In the genomic region with DNA sequence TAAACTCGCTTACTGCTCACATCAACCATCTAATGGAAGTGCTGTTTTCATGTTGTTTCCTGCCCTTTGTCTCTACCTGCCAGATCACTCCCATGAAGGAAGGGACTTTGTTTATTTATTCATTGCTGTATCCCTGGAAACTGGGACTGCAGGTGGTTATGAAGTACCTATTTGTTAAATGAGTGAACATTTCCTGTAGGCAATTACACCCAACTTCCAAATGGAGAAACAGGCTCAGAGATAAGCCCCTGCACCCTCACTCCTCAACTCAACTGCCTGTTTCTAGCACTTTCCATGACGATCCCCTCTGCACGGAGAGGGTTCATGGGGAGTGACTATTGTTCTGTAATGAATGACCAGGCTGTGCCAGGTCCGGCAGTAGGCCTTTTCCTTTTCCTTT, we compare ENCODE assay signal across 9 cellular contexts. TPM values are rescaled to one million over a fixed set of nuclear protein-coding genes. Genes with fewer than 3 reads are reported as not detected.
A peak's percentile ranks its signal among the peaks of the same experiment; 100 is the strongest.
DNase-seq lines count a peak whose midpoint lies in the region; ATAC-seq, FAIRE-seq and TF ChIP-seq lines count a peak whose summit lies in the region.
"Had no signal": no experiment of that assay in that cellular context is flagged by ENCODE, and none has a peak within 500 bp of the region (broad histone marks: within the 10 kb centered on the region; RNA-seq: fewer than 3 reads in every experiment).

No MANE protein-coding gene starts in this region.

- FAIRE-seq in endothelial cell of umbilical vein (lab: Jason Lieb, UNC) (no peak), D721Med (lab: Jason Lieb, UNC) (no peak)

- H3K36me3 ChIP-seq in HEK293 (ENCODE audit: control insufficient read depth in 2 of 2, insufficient read depth in 1 of 2, low read length in 2 of 2) (peaks cover 2 to 14% of the 10 kb centered on the region in 2 experiments; a peak in 2 of 3 replicates), endothelial cell of umbilical vein (ENCODE audit: control insufficient read depth in 2 of 2, extremely low read depth in 1 of 2, insufficient read depth in 2 of 2, low read length in 2 of 2) (peaks cover 0 to 5% of the 10 kb centered on the region in 2 experiments), trophoblast cell (ENCODE audit: control insufficient read depth in 1 of 2, insufficient read depth in 2 of 2, low read length in 2 of 2) (peaks cover 12 to 13% of the 10 kb centered on the region in 2 experiments), gastroesophageal sphincter (peaks cover 0 to 11% of the 10 kb centered on the region in 2 donors)

- H3K23ac ChIP-seq in trophoblast cell (ENCODE audit: low read length), result no peak overlapping the region

- H3K9me3 ChIP-seq in HEK293 (ENCODE audit: control insufficient read depth, insufficient read depth, low read depth, low read length) (no peaks in the 10 kb centered on the region), endothelial cell of umbilical vein (replicated peaks; ENCODE audit: control insufficient read depth, insufficient read depth, low read length) (no peaks in the 10 kb centered on the region), trophoblast cell (ENCODE audit: insufficient read depth, low read depth, low read length) (no peaks in the 10 kb centered on the region), gastroesophageal sphincter (no peaks in the 10 kb centered on the region)

- H3K4ac ChIP-seq in trophoblast cell (ENCODE audit: low read depth, low read length), result no peak overlapping the region

- TF ChIP-seq POLR2A in endothelial cell of umbilical vein (IDR thresholded peaks at IDR 0.05; ENCODE audit: low read depth, low read length), result no peak
- no peak for TF ChIP-seq POLR2A in gastroesophageal sphincter (IDR thresholded peaks at IDR 0.05)

- no peak overlapping the region for H4K12ac ChIP-seq in trophoblast cell (ENCODE audit: low read depth, low read length)

- no peak overlapping the region for H3K4me3 ChIP-seq in HEK293 (ENCODE audit: low read depth, low read length)
- H3K4me3 ChIP-seq in endothelial cell of umbilical vein (replicated peaks in 1 of 3; ENCODE audit: insufficient read depth in 1 of 3, low read depth in 1 of 3, low read length in 3 of 3), result no peak overlapping the region
- no peak overlapping the region for H3K4me3 ChIP-seq in trophoblast cell (ENCODE audit: low read depth, low read length)
- no peak overlapping the region for H3K4me3 ChIP-seq in gastroesophageal sphincter

- peaks cover 9% of the 10 kb centered on the region for H3K4me1 ChIP-seq in HEK293 (ENCODE audit: control insufficient read depth, insufficient read depth, low read length)
- peaks cover 14% of the 10 kb centered on the region for H3K4me1 ChIP-seq in endothelial cell of umbilical vein (ENCODE audit: control insufficient read depth, extremely low read depth, insufficient read depth, low read length)
- H3K4me1 ChIP-seq in trophoblast cell (ENCODE audit: control insufficient read depth in 1 of 2, insufficient read depth in 2 of 2, low read length in 2 of 2), result peaks cover 4 to 7% of the 10 kb centered on the region in 2 experiments
- H3K4me1 ChIP-seq in gastroesophageal sphincter, result peaks cover 0 to 38% (median 13%) of the 10 kb centered on the region in 3 donors

- H4K91ac ChIP-seq in trophoblast cell (ENCODE audit: low read depth, low read length), result no peak overlapping the region

- peaks cover 29% of the 10 kb centered on the region for H3K79me2 ChIP-seq in endothelial cell of umbilical vein (ENCODE audit: control insufficient read depth, insufficient read depth, low read length)
- peaks cover 23% of the 10 kb centered on the region for H3K79me2 ChIP-seq in trophoblast cell (ENCODE audit: control insufficient read depth, insufficient read depth, low read length, poor library complexity)

- dilution Hi-C loops in endothelial cell of umbilical vein (cut with MboI; ENCODE audit: extremely low pct_ligation_motif_present, low sequenced_read_pairs), result no loop called here

- no peak overlapping the region for H4K8ac ChIP-seq in trophoblast cell (ENCODE audit: low read depth, low read length)

- intact Hi-C loops in endothelial cell of umbilical vein (cut with micrococcal nuclease), result no loop called here

- H3K9ac ChIP-seq in endothelial cell of umbilical vein (replicated peaks; ENCODE audit: extremely low read depth, insufficient read depth, low read length) (no peak overlapping the region), trophoblast cell (ENCODE audit: low read length) (no peak overlapping the region)

- no peak overlapping the region for H2BK12ac ChIP-seq in trophoblast cell (ENCODE audit: low read length)

- no peak for ATAC-seq in gastroesophageal sphincter

- H3K27me3 ChIP-seq in endothelial cell of umbilical vein (ENCODE audit: control insufficient read depth in 2 of 2, insufficient read depth in 2 of 2, low read length in 2 of 2) (no peaks in the 10 kb centered on the region), trophoblast cell (ENCODE audit: insufficient read depth, low read length) (no peaks in the 10 kb centered on the region), gastroesophageal sphincter (no peaks in the 10 kb centered on the region)

- no peak overlapping the region for H2BK5ac ChIP-seq in trophoblast cell (ENCODE audit: low read depth, low read length, poor library complexity)

- no peaks in the 10 kb centered on the region for H3K9me1 ChIP-seq in endothelial cell of umbilical vein (replicated peaks; ENCODE audit: control insufficient read depth, extremely low read depth, insufficient read depth, low read length)

- TF ChIP-seq CTCF in HEK293 (tag by site-specific recombination; IDR thresholded peaks at IDR 0.05) (no peak), endothelial cell of umbilical vein (IDR thresholded peaks at IDR 0.05; ENCODE audit: extremely low read depth in 1 of 2, insufficient read depth in 1 of 2, low read depth in 1 of 2, low read length in 2 of 2) (no peak), gastroesophageal sphincter (IDR thresholded peaks at IDR 0.05) (no peak), D721Med (IDR thresholded peaks at IDR 0.05; ENCODE audit: insufficient read depth, missing control alignments) (no peak)

- POLR2A ChIA-PET in HEK293 (lab: Yijun Ruan, JAX) (no interaction called here), endothelial cell of umbilical vein (lab: Charles Lee) (no interaction called here)

- H2AK5ac ChIP-seq in trophoblast cell (ENCODE audit: low read length), result no peak overlapping the region

- CTCF ChIA-PET in HEK293 (lab: Yijun Ruan, JAX), result interaction anchor here (0.6 to 2.0 kb wide), 5 partner anchors 10 to 1921 kb away, joined by 3 to 21 read pairs (median 3); no protein-coding TSS in a partner anchor
- CTCF ChIA-PET in endothelial cell of umbilical vein (lab: Charles Lee), result interaction anchor here (2.1 kb wide), 1 partner anchor 11 kb away, joined by 13 read pairs; no protein-coding TSS in a partner anchor

- H4K20me1 ChIP-seq in endothelial cell of umbilical vein (replicated peaks; ENCODE audit: control insufficient read depth, extremely low read depth, insufficient read depth, low read length), result no peaks in the 10 kb centered on the region

- BruUV-seq in endothelial cell of umbilical vein (replicated peaks; lab: Mats Ljungman, UMichigan), result no TSS peak

- H3K18ac ChIP-seq in trophoblast cell (ENCODE audit: low read length), result no peak overlapping the region

- no peak overlapping the region for H2AFZ ChIP-seq in endothelial cell of umbilical vein (ENCODE audit: low read depth, low read length)
- H2AFZ ChIP-seq in trophoblast cell (ENCODE audit: insufficient read depth, low read length, poor library complexity), result no peak overlapping the region

- DNase-seq in NCI-H345 (lab: John Stamatoyannopoulos, UW), result peak; percentile 90
- peak; percentile 91 for DNase-seq in endothelial cell of umbilical vein (ENCODE audit: low read depth, low spot score)
- DNase-seq in trophoblast cell, result peak; percentile 25 to 48
- DNase-seq in dedifferentiated amniotic fluid mesenchymal stem cell (ENCODE audit: extremely low spot score), result no peak
- no peak for DNase-seq in D721Med (ENCODE audit: insufficient read length, low spot score)
- no peak for DNase-seq in activated naive CD4-positive, alpha-beta T cell treated with anti-CD3 and anti-CD28 coated beads, Interleukin-2, amount 50 U/mL, for 16 hours

- no peak for TF ChIP-seq EP300 in gastroesophageal sphincter (IDR thresholded peaks at IDR 0.05)

- H3K79me1 ChIP-seq in trophoblast cell (ENCODE audit: low read length), result peaks cover 12% of the 10 kb centered on the region

- WGBS in trophoblast cell (ENCODE audit: extremely low coverage, insufficient coverage, insufficient read length), result no CpG with 5 or more reads among the region's 4 CpGs
- 19 to 71% methylated on average over 2 to 4 of the region's 4 CpGs for WGBS in gastroesophageal sphincter (ENCODE audit: low coverage in 1 of 2), 2 donors

- no peak overlapping the region for H3K27ac ChIP-seq in HEK293 (ENCODE audit: extremely low read depth, low read depth, low read length)
- H3K27ac ChIP-seq in endothelial cell of umbilical vein (ENCODE audit: insufficient read depth, low read depth, low read length), result peak overlapping the region; percentile 34
- no peak overlapping the region for H3K27ac ChIP-seq in trophoblast cell (ENCODE audit: low read depth, low read length)
- H3K27ac ChIP-seq in gastroesophageal sphincter, result peak overlapping the region in 2 of 4 donors; percentile 24 to 98

- H3K4me2 ChIP-seq in endothelial cell of umbilical vein (ENCODE audit: insufficient read depth, low read length) (no peak overlapping the region), trophoblast cell (ENCODE audit: low read length) (no peak overlapping the region)

- no peak overlapping the region for H2BK120ac ChIP-seq in trophoblast cell (ENCODE audit: insufficient read depth, low read length, poor library complexity)

- H3K14ac ChIP-seq in trophoblast cell (ENCODE audit: low read length), result no peak overlapping the region

RNA-seq across cellular contexts. Expression of gene SELENOW, which starts 1.9 kb away (rescaled TPM):
- total RNA-seq in endothelial cell of umbilical vein, result 220 and 316 TPM in 2 replicates
- polyA plus RNA-seq in endothelial cell of umbilical vein, result 613 and 629 TPM in 2 replicates
- polyA plus RNA-seq in endothelial cell of umbilical vein (2011; cell fraction: cytosol; rRNA removed), result 541 and 597 TPM in 2 replicates
- 179 and 190 TPM in 2 replicates for polyA plus RNA-seq in endothelial cell of umbilical vein (2011; cell fraction: nucleus; rRNA removed)
- polyA plus RNA-seq in endothelial cell of umbilical vein (2012), result 307 and 370 TPM in 2 replicates
- 118 and 129 TPM in 2 replicates for polyA minus RNA-seq in endothelial cell of umbilical vein
- polyA minus RNA-seq in endothelial cell of umbilical vein (2011; cell fraction: cytosol; rRNA and poly(A)+ RNA removed), result 45.0 TPM
- 24.9 and 26.5 TPM in 2 replicates for polyA minus RNA-seq in endothelial cell of umbilical vein (2011; cell fraction: nucleus; rRNA and poly(A)+ RNA removed)
- 469 and 476 TPM in 2 replicates for polyA plus RNA-seq in trophoblast cell (2013)
- 1,000 to 10,000 TPM; 1,196 to 1,646 (median 1,370) TPM for total RNA-seq in gastroesophageal sphincter

RNA-seq across cellular contexts. Expression of gene TPRX1, which starts 27.8 kb away (rescaled TPM):
- not detected in 2 replicates for total RNA-seq in endothelial cell of umbilical vein
- polyA plus RNA-seq in endothelial cell of umbilical vein, result not detected in 2 replicates
- not detected in 2 replicates for polyA plus RNA-seq in endothelial cell of umbilical vein (2011; cell fraction: cytosol; rRNA removed)
- not detected in 2 replicates for polyA plus RNA-seq in endothelial cell of umbilical vein (2011; cell fraction: nucleus; rRNA removed)
- polyA plus RNA-seq in endothelial cell of umbilical vein (2012), result not detected in 2 replicates
- not detected in 2 replicates for polyA minus RNA-seq in endothelial cell of umbilical vein
- polyA minus RNA-seq in endothelial cell of umbilical vein (2011; cell fraction: cytosol; rRNA and poly(A)+ RNA removed), result not detected
- polyA minus RNA-seq in endothelial cell of umbilical vein (2011; cell fraction: nucleus; rRNA and poly(A)+ RNA removed), result not detected in 2 replicates
- polyA plus RNA-seq in trophoblast cell (2013), result not detected in 2 replicates
- total RNA-seq in gastroesophageal sphincter, result not detected
- total RNA-seq: mesenteric fat pad had no signal

RNA-seq across cellular contexts. Expression of gene NOP53, which starts 31.2 kb away (rescaled TPM):
- 150 and 189 TPM in 2 replicates for total RNA-seq in endothelial cell of umbilical vein
- polyA plus RNA-seq in endothelial cell of umbilical vein, result 119 and 127 TPM in 2 replicates
- 147 and 201 TPM in 2 replicates for polyA plus RNA-seq in endothelial cell of umbilical vein (2011; cell fraction: cytosol; rRNA removed)
- 100 and 102 TPM in 2 replicates for polyA plus RNA-seq in endothelial cell of umbilical vein (2011; cell fraction: nucleus; rRNA removed)
- polyA plus RNA-seq in endothelial cell of umbilical vein (2012), result 170 and 319 TPM in 2 replicates
- polyA minus RNA-seq in endothelial cell of umbilical vein, result 49.1 and 63.5 TPM in 2 replicates
- 124 TPM for polyA minus RNA-seq in endothelial cell of umbilical vein (2011; cell fraction: cytosol; rRNA and poly(A)+ RNA removed)
- 40.5 and 45.3 TPM in 2 replicates for polyA minus RNA-seq in endothelial cell of umbilical vein (2011; cell fraction: nucleus; rRNA and poly(A)+ RNA removed)
- 244 and 253 TPM in 2 replicates for polyA plus RNA-seq in trophoblast cell (2013)
- 100 to 1,000 TPM; 332 to 592 (median 362) TPM for total RNA-seq in gastroesophageal sphincter

RNA-seq across cellular contexts. Expression of gene CRX, which starts 45.2 kb away (rescaled TPM):
- total RNA-seq in endothelial cell of umbilical vein, result not detected in 2 replicates
- polyA plus RNA-seq in endothelial cell of umbilical vein, result not detected in 2 replicates
- not detected in 2 replicates for polyA plus RNA-seq in endothelial cell of umbilical vein (2011; cell fraction: cytosol; rRNA removed)
- not detected in 2 replicates for polyA plus RNA-seq in endothelial cell of umbilical vein (2011; cell fraction: nucleus; rRNA removed)
- not detected in 2 replicates for polyA plus RNA-seq in endothelial cell of umbilical vein (2012)
- polyA minus RNA-seq in endothelial cell of umbilical vein, result not detected in 2 replicates
- not detected for polyA minus RNA-seq in endothelial cell of umbilical vein (2011; cell fraction: cytosol; rRNA and poly(A)+ RNA removed)
- polyA minus RNA-seq in endothelial cell of umbilical vein (2011; cell fraction: nucleus; rRNA and poly(A)+ RNA removed), result not detected in 2 replicates
- 0.01 TPM in 1 of 2 replicates, not detected in the other for polyA plus RNA-seq in trophoblast cell (2013)
- total RNA-seq in gastroesophageal sphincter, result not detected
- total RNA-seq: mesenteric fat pad had no signal

Comparison
In these comparisons a context has a peak if more than half of its experiments do, and no peak if none do; other contexts are left out.
1. DNase-seq: peak in NCI-H345 (single experiment), endothelial cell of umbilical vein (single experiment) and trophoblast cell (2 of 2); none in dedifferentiated amniotic fluid mesenchymal stem cell (single experiment), D721Med (single experiment) and activated naive CD4-positive, alpha-beta T cell treated with anti-CD3 and anti-CD28 coated beads, Interleukin-2, amount 50 U/mL, for 16 hours (single experiment).